ENCODE assay signal across 17 cellular contexts in genomic region chr11:83663446-83663845, GRCh38.
DNase-seq lines count a peak whose midpoint lies in the region; ATAC-seq and TF ChIP-seq lines count a peak whose summit lies in the region.
"Had no signal": no experiment of that assay in that cellular context is flagged by ENCODE, and none has a peak within 500 bp of the region (broad histone marks: within the 10 kb centered on the region; RNA-seq: fewer than 3 reads in every experiment).

No MANE protein-coding gene starts in this region.

- TF ChIP-seq CTCF in A673 (conservative IDR thresholded peaks at IDR 0.05; ENCODE audit: low read depth, low read length) = no peak
- TF ChIP-seq CTCF in IMR-90 (conservative IDR thresholded peaks at IDR 0.05; ENCODE audit: low read depth, low read length) = no peak
- no peak for TF ChIP-seq CTCF in brain microvascular endothelial cell (IDR thresholded peaks at IDR 0.05; ENCODE audit: low read depth, low read length, missing control alignments)
- TF ChIP-seq CTCF in foreskin keratinocyte (conservative IDR thresholded peaks at IDR 0.05) = no peak

- no peak overlapping the region for H2AK9ac ChIP-seq in IMR-90 (replicated peaks; ENCODE audit: low read depth, low read length, poor library complexity)

- H3K4me2 ChIP-seq in IMR-90 (ENCODE audit: low read depth, low read length) = no peak overlapping the region
- H3K4me2 ChIP-seq: PC-9 had no signal

- H2BK5ac ChIP-seq in IMR-90 (ENCODE audit: low read depth, low read length, poor library complexity, severe bottlenecking) = no peak overlapping the region

- dilution Hi-C loops in IMR-90 (cut with HindIII; ENCODE audit: low sequenced_read_pairs, unreplicated experiment) = no loop called here

- H3K79me1 ChIP-seq in IMR-90 (ENCODE audit: low read depth in 1 of 2, low read length in 2 of 2) = no peaks in the 10 kb centered on the region

- BruUV-seq in A673 (replicated peaks; lab: Mats Ljungman, UMichigan) (no TSS peak), IMR-90 (replicated peaks; lab: Mats Ljungman, UMichigan) (no TSS peak)

- no peak overlapping the region for H2BK120ac ChIP-seq in IMR-90 (ENCODE audit: low read depth, low read length)

- no peak overlapping the region for H3K14ac ChIP-seq in IMR-90 (replicated peaks; ENCODE audit: low read depth, low read length)

- no peak overlapping the region for H3K9ac ChIP-seq in IMR-90 (ENCODE audit: low read depth, low read length)

- no peaks in the 10 kb centered on the region for H3K27me3 ChIP-seq in A673 (replicated peaks; ENCODE audit: insufficient read depth, low read depth, low read length, poor library complexity)
- no peaks in the 10 kb centered on the region for H3K27me3 ChIP-seq in IMR-90 (ENCODE audit: control insufficient read depth, insufficient read depth, low read length)
- no peaks in the 10 kb centered on the region for H3K27me3 ChIP-seq in brain microvascular endothelial cell (replicated peaks)
- peaks cover 2% of the 10 kb centered on the region for H3K27me3 ChIP-seq in foreskin keratinocyte

- no peak overlapping the region for H2AFZ ChIP-seq in IMR-90 (replicated peaks; ENCODE audit: low read length, poor library complexity)
- H2AFZ ChIP-seq: PC-9 had no signal

- H3K9me3 ChIP-seq in A673 (ENCODE audit: low read depth, low read length, poor library complexity, severe bottlenecking) (no peaks in the 10 kb centered on the region), IMR-90 (ENCODE audit: control insufficient read depth, insufficient read depth, low read length) (no peaks in the 10 kb centered on the region)

- H2AK5ac ChIP-seq in IMR-90 (ENCODE audit: low read depth, low read length) = no peak overlapping the region

- no peak overlapping the region for H4K91ac ChIP-seq in IMR-90 (ENCODE audit: insufficient read depth, low read depth, low read length)

- DNase-seq in A673 (ENCODE audit: low spot score) (peak; percentile 46), IMR-90 (peak; percentile 5), brain microvascular endothelial cell (peak; percentile 12), foreskin keratinocyte (peak in 1 of 2 donors; percentile 42), NCI-H1105 treated with DMSO at 0.1 percent for 48 hours (lab: John Stamatoyannopoulos, UW) (no peak)
- no peak for DNase-seq in effector memory CD8-positive, alpha-beta T cell
- DNase-seq in activated CD8-positive, alpha-beta T cell treated with anti-CD3 and anti-CD28 coated beads, Interleukin-2, amount 10 ng/mL, durations not matched to agents 7 days and 5 days = no peak
- DNase-seq: DMS153, H7, NCI-H187 treated with DMSO at 0.1 percent for 48 hours, NCI-H446, NCI-H774, PC-9 had no signal

- H3K56ac ChIP-seq in IMR-90 (ENCODE audit: extremely low read depth, insufficient read depth, low read length) = no peak overlapping the region

- no peak overlapping the region for H3K4me3 Mint-ChIP-seq in effector memory CD8-positive, alpha-beta T cell
- no peak overlapping the region for H3K4me3 Mint-ChIP-seq in activated CD8-positive, alpha-beta T cell treated with anti-CD3 and anti-CD28 coated beads, Interleukin-2, amount 10 ng/mL, durations not matched to agents 7 days and 5 days

- H3K27ac ChIP-seq in A673 (ENCODE audit: low read depth, low read length, poor library complexity, severe bottlenecking) (peak overlapping the region; percentile 6), IMR-90 (ENCODE audit: insufficient read depth, low read length) (no peak overlapping the region), brain microvascular endothelial cell (no peak overlapping the region), foreskin keratinocyte (no peak overlapping the region)
- H3K27ac ChIP-seq: C4-2B, HL-60, PC-9 had no signal

- H3K4ac ChIP-seq in IMR-90 (ENCODE audit: low read depth, low read length) = no peak overlapping the region

- in situ Hi-C loops in IMR-90 (cut with MboI; ENCODE audit: low sequenced_read_pairs) = no loop called here
- in situ Hi-C loops in brain microvascular endothelial cell (cut with HindIII; ENCODE audit: low pct_ligation_motif_present, low sequenced_read_pairs) = no loop called here

- no peak overlapping the region for H3K18ac ChIP-seq in IMR-90 (ENCODE audit: low read depth, low read length)

- no peak for TF ChIP-seq POLR2A in IMR-90 (IDR thresholded peaks at IDR 0.05; ENCODE audit: low read depth, low read length)

- no peaks in the 10 kb centered on the region for H3K27me3 Mint-ChIP-seq in effector memory CD8-positive, alpha-beta T cell
- no peaks in the 10 kb centered on the region for H3K27me3 Mint-ChIP-seq in activated CD8-positive, alpha-beta T cell treated with anti-CD3 and anti-CD28 coated beads, Interleukin-2, amount 10 ng/mL, durations not matched to agents 7 days and 5 days (ENCODE audit: low read depth)

- WGBS in IMR-90 (ENCODE audit: extremely low coverage in 2 of 2, insufficient read length in 1 of 2), 2 experiments = no CpG with 5 or more reads among the region's 3 CpGs

- H3K4me1 ChIP-seq in A673 (ENCODE audit: insufficient read depth, low read length, poor library complexity, severe bottlenecking) = peaks cover 75% of the 10 kb centered on the region
- H3K4me1 ChIP-seq in IMR-90 (ENCODE audit: control insufficient read depth, insufficient read depth, low read length) = no peaks in the 10 kb centered on the region
- no peaks in the 10 kb centered on the region for H3K4me1 ChIP-seq in foreskin keratinocyte

- H3K9me3 Mint-ChIP-seq in effector memory CD8-positive, alpha-beta T cell = no peaks in the 10 kb centered on the region
- H3K9me3 Mint-ChIP-seq in activated CD8-positive, alpha-beta T cell treated with anti-CD3 and anti-CD28 coated beads, Interleukin-2, amount 10 ng/mL, durations not matched to agents 7 days and 5 days (ENCODE audit: insufficient read depth) = no peaks in the 10 kb centered on the region

- CTCF ChIA-PET in A673 (lab: Charles Lee) (interaction anchor here (0.7 kb wide), 1 partner anchor 60 kb away, joined by 3 read pairs; no protein-coding TSS in a partner anchor), IMR-90 (lab: Yijun Ruan, JAX) (no interaction called here)
- CTCF ChIA-PET in activated CD8-positive, alpha-beta T cell treated with anti-CD3 and anti-CD28 coated beads, Interleukin-2, amount 10 ng/mL, durations not matched to agents 7 days and 5 days (lab: Charles Lee) = no interaction called here

- no peak overlapping the region for H3K27ac Mint-ChIP-seq in effector memory CD8-positive, alpha-beta T cell
- H3K27ac Mint-ChIP-seq in activated CD8-positive, alpha-beta T cell treated with anti-CD3 and anti-CD28 coated beads, Interleukin-2, amount 10 ng/mL, durations not matched to agents 7 days and 5 days = no peak overlapping the region

- H4K5ac ChIP-seq in IMR-90 (ENCODE audit: low read depth, low read length) = no peak overlapping the region

- no peak overlapping the region for H2BK20ac ChIP-seq in IMR-90 (ENCODE audit: low read depth, low read length)

- H3K23ac ChIP-seq in IMR-90 (ENCODE audit: low read depth, low read length) = no peak overlapping the region

- POLR2A ChIA-PET in A673 (lab: Charles Lee; ENCODE audit: low non-redundant PET) (no interaction called here), IMR-90 (lab: Charles Lee; ENCODE audit: unreplicated experiment) (no interaction called here)
- POLR2A ChIA-PET in activated CD8-positive, alpha-beta T cell treated with anti-CD3 and anti-CD28 coated beads, Interleukin-2, amount 10 ng/mL, durations not matched to agents 7 days and 5 days (lab: Charles Lee) = no interaction called here

- H3K9me1 ChIP-seq in IMR-90 (ENCODE audit: insufficient read depth, low read length) = no peaks in the 10 kb centered on the region

- peaks cover 60% of the 10 kb centered on the region for H3K36me3 ChIP-seq in A673 (ENCODE audit: insufficient read depth, low read length, poor library complexity, severe bottlenecking)
- no peaks in the 10 kb centered on the region for H3K36me3 ChIP-seq in IMR-90 (ENCODE audit: control insufficient read depth, insufficient read depth, low read length)
- H3K36me3 ChIP-seq in brain microvascular endothelial cell (replicated peaks) = no peaks in the 10 kb centered on the region

- ATAC-seq in IMR-90 (ENCODE audit: low read depth) = no peak
- peak; percentile 40 for ATAC-seq in foreskin keratinocyte
- ATAC-seq in GM21723 (IDR thresholded peaks at IDR 0.05; ENCODE audit: unreplicated experiment) = no peak
- ATAC-seq in effector memory CD8-positive, alpha-beta T cell (replicated peaks) = no peak
- ATAC-seq in activated CD8-positive, alpha-beta T cell treated with anti-CD3 and anti-CD28 coated beads, Interleukin-2, amount 10 ng/mL, durations not matched to agents 7 days and 5 days = no peak
- ATAC-seq: K562 had no signal

- intact Hi-C loops in A673 (cut with micrococcal nuclease; ENCODE audit: unreplicated experiment) = no loop called here
- intact Hi-C loops in IMR-90 (cut with micrococcal nuclease) = no loop called here

- no peaks in the 10 kb centered on the region for H3K4me1 Mint-ChIP-seq in effector memory CD8-positive, alpha-beta T cell (ENCODE audit: low read depth in 2 of 2)
- no peaks in the 10 kb centered on the region for H3K4me1 Mint-ChIP-seq in activated CD8-positive, alpha-beta T cell treated with anti-CD3 and anti-CD28 coated beads, Interleukin-2, amount 10 ng/mL, durations not matched to agents 7 days and 5 days (ENCODE audit: low read depth)

- no peak overlapping the region for H4K8ac ChIP-seq in IMR-90 (ENCODE audit: low read depth in 2 of 2, low read length in 2 of 2)

- no peak overlapping the region for H2BK15ac ChIP-seq in IMR-90 (ENCODE audit: low read depth, low read length)

- no peak for TF ChIP-seq RAD21 in IMR-90 (IDR thresholded peaks at IDR 0.05; ENCODE audit: low read length)

- H3K36me3 Mint-ChIP-seq in effector memory CD8-positive, alpha-beta T cell (ENCODE audit: insufficient read depth) = no peaks in the 10 kb centered on the region
- H3K36me3 Mint-ChIP-seq in activated CD8-positive, alpha-beta T cell treated with anti-CD3 and anti-CD28 coated beads, Interleukin-2, amount 10 ng/mL, durations not matched to agents 7 days and 5 days (ENCODE audit: low read depth) = no peaks in the 10 kb centered on the region

- no peaks in the 10 kb centered on the region for H4K20me1 ChIP-seq in IMR-90 (ENCODE audit: insufficient read depth, low read length)

- H3K4me3 ChIP-seq in A673 (ENCODE audit: low read depth, low read length, poor library complexity, severe bottlenecking) = no peak overlapping the region
- H3K4me3 ChIP-seq in IMR-90 (ENCODE audit: insufficient read depth, low read depth, low read length) = no peak overlapping the region
- H3K4me3 ChIP-seq in brain microvascular endothelial cell (ENCODE audit: low read depth, low read length) = no peak overlapping the region
- H3K4me3 ChIP-seq: K562, PC-9 had no signal

TF ChIP-seq in IMR-90, 13 proteins besides CTCF, POLR2A, EP300 and RAD21:
- TF ChIP-seq RCOR1 (IDR thresholded peaks at IDR 0.05; ENCODE audit: insufficient replicate concordance, low read length) = no peak
- TF ChIP-seq MAZ (IDR thresholded peaks at IDR 0.05; ENCODE audit: borderline replicate concordance, low read depth, low read length) = no peak
- no peak for TF ChIP-seq CHD1 (IDR thresholded peaks at IDR 0.05; ENCODE audit: low read depth, low read length)
TF ChIP-seq in IMR-90: peak in this region for 0.

Comparison
In these comparisons a context has a peak if more than half of its experiments do, and no peak if none do; other contexts are left out.
1. DNase-seq: peak in A673 (single experiment), IMR-90 (single experiment) and brain microvascular endothelial cell (single experiment); none in NCI-H1105 treated with DMSO at 0.1 percent for 48 hours (single experiment), effector memory CD8-positive, alpha-beta T cell (0 of 3) and activated CD8-positive, alpha-beta T cell treated with anti-CD3 and anti-CD28 coated beads, Interleukin-2, amount 10 ng/mL, durations not matched to agents 7 days and 5 days (single experiment).